ENCODE assay signal across 20 cellular contexts in the genomic region with DNA sequence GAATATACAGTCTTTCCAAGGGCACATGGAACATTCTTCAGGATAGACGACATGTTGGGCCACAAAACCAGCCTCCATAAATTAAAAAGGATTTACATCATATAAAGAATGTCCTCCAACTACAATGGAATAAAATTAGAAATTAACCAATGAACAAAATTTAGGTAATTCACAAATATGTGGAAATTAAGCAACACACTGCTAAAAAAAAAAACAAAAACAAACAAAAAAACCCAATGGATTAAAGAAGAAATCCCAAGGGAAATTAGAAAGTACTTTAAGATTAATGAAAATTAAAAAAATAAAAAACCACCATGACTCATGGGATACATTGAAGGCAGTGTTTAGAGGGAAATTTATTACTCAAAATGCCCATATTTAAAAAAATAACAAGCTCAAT. TPM values are rescaled to one million over a fixed set of nuclear protein-coding genes. Genes with fewer than 3 reads are reported as not detected.
DNase-seq lines count a peak whose midpoint lies in the region; ATAC-seq and TF ChIP-seq lines count a peak whose summit lies in the region.
"Had no signal": no experiment of that assay in that cellular context is flagged by ENCODE, and none has a peak within 500 bp of the region (broad histone marks: within the 10 kb centered on the region; RNA-seq: fewer than 3 reads in every experiment).

No MANE protein-coding gene starts in this region.

- no peaks in the 10 kb centered on the region for H3K27me3 Mint-ChIP-seq in activated naive CD4-positive, alpha-beta T cell treated with anti-CD3 and anti-CD28 coated beads, Interleukin-2, amount 10 ng/mL, durations not matched to agents 7 days and 5 days
- no peaks in the 10 kb centered on the region for H3K27me3 Mint-ChIP-seq in endodermal cell (ENCODE audit: insufficient read depth)

- no peak overlapping the region for H3K9ac ChIP-seq in GM23248
- peak overlapping the region; percentile 8 for H3K9ac ChIP-seq in adipocyte (ENCODE audit: low read length)
- no peak overlapping the region for H3K9ac ChIP-seq in endodermal cell (ENCODE audit: extremely low read depth, low read length, poor library complexity, severe bottlenecking)

- DNase-seq in GM23248 (no peak), adipocyte (ENCODE audit: low read depth) (peak; percentile 74), fibroblast of gingiva (ENCODE audit: low read depth) (peak; percentile 83), NCI-H2107 treated with DMSO at 0.1 percent for 48 hours (lab: John Stamatoyannopoulos, UW; ENCODE audit: unreplicated experiment) (no peak), endodermal cell (no peak)
- no peak for DNase-seq in activated naive CD4-positive, alpha-beta T cell treated with anti-CD3 and anti-CD28 coated beads, Interleukin-2, amount 10 ng/mL, durations not matched to agents 7 days and 5 days
- DNase-seq: 8988T; ACHN; C1 segment of cervical spinal cord; Calu3; CD4-positive, alpha-beta memory T cell; COR-L47; DMS53; DMS79 treated with DMSO at 0.1 percent for 48 hours; GF-D8; GOT3; HFFc6 had no signal

- H3K36me3 ChIP-seq in GM23248 (ENCODE audit: low read depth) (no peaks in the 10 kb centered on the region), adipocyte (ENCODE audit: control insufficient read depth, insufficient read depth, low read length, severe bottlenecking) (no peaks in the 10 kb centered on the region), endodermal cell (ENCODE audit: control insufficient read depth, insufficient read depth, low read length) (no peaks in the 10 kb centered on the region)
- H3K36me3 ChIP-seq: HAP-1 had no signal

- H3K4me2 ChIP-seq in GM23248 (ENCODE audit: unreplicated experiment) = no peak overlapping the region
- H3K4me2 ChIP-seq: A549 had no signal

- no peak for ATAC-seq in HG02610 (IDR thresholded peaks at IDR 0.05; ENCODE audit: unreplicated experiment)
- ATAC-seq: A549 had no signal

- H3K4me3 ChIP-seq in GM23248 (no peak overlapping the region), adipocyte (ENCODE audit: low read length) (peak overlapping the region; percentile 46), endodermal cell (ENCODE audit: low read length) (no peak overlapping the region)
- H3K4me3 ChIP-seq: A549, HAP-1 had no signal

- TF ChIP-seq CTCF in endodermal cell (conservative IDR thresholded peaks at IDR 0.05) = no peak

- CTCF ChIA-PET in activated naive CD4-positive, alpha-beta T cell treated with anti-CD3 and anti-CD28 coated beads, Interleukin-2, amount 10 ng/mL, durations not matched to agents 7 days and 5 days (lab: Charles Lee) = no interaction called here

- no peaks in the 10 kb centered on the region; the same call in 1 of the 2 replicates for H3K4me1 ChIP-seq in GM23248 (ENCODE audit: insufficient read depth)
- peaks cover 31% of the 10 kb centered on the region for H3K4me1 ChIP-seq in adipocyte (ENCODE audit: control insufficient read depth, insufficient read depth, low read length)
- no peaks in the 10 kb centered on the region for H3K4me1 ChIP-seq in endodermal cell (ENCODE audit: control insufficient read depth, insufficient read depth, low read length)
- H3K4me1 ChIP-seq: A549, HAP-1 had no signal

- H3K36me3 Mint-ChIP-seq in activated naive CD4-positive, alpha-beta T cell treated with anti-CD3 and anti-CD28 coated beads, Interleukin-2, amount 10 ng/mL, durations not matched to agents 7 days and 5 days = no peaks in the 10 kb centered on the region
- H3K36me3 Mint-ChIP-seq in endodermal cell (ENCODE audit: low read depth) = no peaks in the 10 kb centered on the region
- H3K36me3 Mint-ChIP-seq: CD4-positive, alpha-beta memory T cell had no signal

- H3F3A ChIP-seq in GM23248 (ENCODE audit: insufficient read depth) = peaks cover 4% of the 10 kb centered on the region; the same call in 1 of the 2 replicates

- no peak overlapping the region for H3K27ac ChIP-seq in GM23248
- no peak overlapping the region for H3K27ac ChIP-seq in endodermal cell (ENCODE audit: low read depth, low read length)
- H3K27ac ChIP-seq: A549 had no signal

- 17 to 18% methylated on average over 1 of the region's 1 CpG for WGBS in GM23248 (ENCODE audit: low coverage in 1 of 2, low lambda C conversion rate in 2 of 2, missing lambda C conversion rate in 2 of 2), 2 experiments
- WGBS in endodermal cell (ENCODE audit: insufficient coverage in 1 of 2, insufficient read length in 1 of 2), 2 experiments = 95% methylated on average over 1 of the region's 1 CpG; no CpG with 5 or more reads in 1 of the 2 experiments

- in situ Hi-C loops in GM23248 (cut with MboI) = no loop called here

- H3K9me2 ChIP-seq in GM23248 (ENCODE audit: insufficient read depth) = no peaks in the 10 kb centered on the region

- peak overlapping the region; percentile 23; the same call in 1 of the 2 replicates for H2AFZ ChIP-seq in GM23248

- H3K4me3 Mint-ChIP-seq in activated naive CD4-positive, alpha-beta T cell treated with anti-CD3 and anti-CD28 coated beads, Interleukin-2, amount 10 ng/mL, durations not matched to agents 7 days and 5 days = no peak overlapping the region
- H3K4me3 Mint-ChIP-seq in endodermal cell = no peak overlapping the region
- H3K4me3 Mint-ChIP-seq: CD4-positive, alpha-beta memory T cell; HFFc6 had no signal

- H3K79me2 ChIP-seq in GM23248 (ENCODE audit: insufficient read depth) = no peaks in the 10 kb centered on the region

- H3K4me1 Mint-ChIP-seq in activated naive CD4-positive, alpha-beta T cell treated with anti-CD3 and anti-CD28 coated beads, Interleukin-2, amount 10 ng/mL, durations not matched to agents 7 days and 5 days = no peaks in the 10 kb centered on the region
- H3K4me1 Mint-ChIP-seq in endodermal cell = no peaks in the 10 kb centered on the region
- H3K4me1 Mint-ChIP-seq: CD4-positive, alpha-beta memory T cell had no signal

- H3K27ac Mint-ChIP-seq in activated naive CD4-positive, alpha-beta T cell treated with anti-CD3 and anti-CD28 coated beads, Interleukin-2, amount 10 ng/mL, durations not matched to agents 7 days and 5 days = no peak overlapping the region
- H3K27ac Mint-ChIP-seq in endodermal cell = no peak overlapping the region
- H3K27ac Mint-ChIP-seq: CD4-positive, alpha-beta memory T cell; HFFc6 had no signal

- H3K27me3 ChIP-seq in GM23248 (replicated peaks; ENCODE audit: insufficient read depth) = no peaks in the 10 kb centered on the region
- H3K27me3 ChIP-seq in adipocyte (replicated peaks; ENCODE audit: control insufficient read depth, insufficient read depth, low read length) = no peaks in the 10 kb centered on the region
- no peaks in the 10 kb centered on the region for H3K27me3 ChIP-seq in endodermal cell (ENCODE audit: control insufficient read depth, insufficient read depth, low read length, poor library complexity, severe bottlenecking)

- peaks cover 11% of the 10 kb centered on the region for H3K9me3 Mint-ChIP-seq in activated naive CD4-positive, alpha-beta T cell treated with anti-CD3 and anti-CD28 coated beads, Interleukin-2, amount 10 ng/mL, durations not matched to agents 7 days and 5 days
- peaks cover 11% of the 10 kb centered on the region for H3K9me3 Mint-ChIP-seq in endodermal cell

- H3K9me3 ChIP-seq in GM23248 (ENCODE audit: low read depth) (no peaks in the 10 kb centered on the region), adipocyte (ENCODE audit: control insufficient read depth, low read length) (peaks cover 26% of the 10 kb centered on the region), endodermal cell (ENCODE audit: control insufficient read depth, low read length) (no peaks in the 10 kb centered on the region)
- H3K9me3 ChIP-seq: HAP-1 had no signal

- H4K20me1 ChIP-seq in GM23248 (ENCODE audit: insufficient read depth) = no peaks in the 10 kb centered on the region

RNA-seq across cellular contexts. Expression of gene NT5E, which starts 21.4 kb away (rescaled TPM):
- total RNA-seq in GM23248 (2014; rRNA removed; shearing (Covaris generic)) = 264 and 293 TPM in 2 replicates
- polyA plus RNA-seq in GM23248 (2016; fragmentation: Nextera tagmentation; extraction: Ambion mirVana) = 201 and 205 TPM in 2 replicates
- total RNA-seq in endodermal cell = under 1 TPM; 0.33 to 0.75 TPM
- 0.71 TPM for polyA plus RNA-seq in endodermal cell (2013, experiment 1 of 2)
- 1.6 TPM for polyA plus RNA-seq in endodermal cell (2013, experiment 2 of 2)

Comparison
In these comparisons a context has a peak if more than half of its experiments do, and no peak if none do; other contexts are left out.
1. DNase-seq: peak in adipocyte (single experiment) and fibroblast of gingiva (single experiment); none in GM23248 (single experiment), activated naive CD4-positive, alpha-beta T cell treated with anti-CD3 and anti-CD28 coated beads, Interleukin-2, amount 10 ng/mL, durations not matched to agents 7 days and 5 days (single experiment), NCI-H2107 treated with DMSO at 0.1 percent for 48 hours (single experiment) and endodermal cell (single experiment).
2. RNA of gene NT5E, which starts 21.4 kb away (total RNA-seq): 264 to 293 TPM in GM23248; 0.33 to 0.75 TPM in endodermal cell; every median in the first group is over 100 times any median in the second.